In genomic region chr17:73595931-73596330, GRCh38 we compare ENCODE assay signal across 20 cellular contexts. TPM values are rescaled to one million over a fixed set of nuclear protein-coding genes. Genes with fewer than 3 reads are reported as not detected.
DNase-seq lines count a peak whose midpoint lies in the region; ATAC-seq and TF ChIP-seq lines count a peak whose summit lies in the region.
"Had no signal": no experiment of that assay in that cellular context is flagged by ENCODE, and none has a peak within 500 bp of the region (broad histone marks: within the 10 kb centered on the region; RNA-seq: fewer than 3 reads in every experiment).

No MANE protein-coding gene starts in this region.

- H3K4me3 Mint-ChIP-seq in memory B cell (no peak overlapping the region), type B pancreatic cell (no peak overlapping the region)
- H3K4me3 Mint-ChIP-seq: activated naive CD8-positive, alpha-beta T cell treated with anti-CD3 and anti-CD28 coated beads, Interleukin-2, amount 10 ng/mL, durations not matched to agents 7 days and 5 days; dendritic cell treated with granulocyte-macrophage colony-stimulating factor and Interleukin-4, amounts not matched to agents 40 ng/mL and 50 ng/mL, for 4 days had no signal

- H3K9me3 ChIP-seq in RWPE2 (ENCODE audit: severe bottlenecking): no peaks in the 10 kb centered on the region
- H3K9me3 ChIP-seq: esophagus squamous epithelium had no signal

- H3K4me1 Mint-ChIP-seq in memory B cell: peaks cover 57% of the 10 kb centered on the region
- peaks cover 26% of the 10 kb centered on the region for H3K4me1 Mint-ChIP-seq in type B pancreatic cell (ENCODE audit: unreplicated experiment)

- H3K36me3 Mint-ChIP-seq in memory B cell (peaks cover 4% of the 10 kb centered on the region), type B pancreatic cell (peaks cover 4% of the 10 kb centered on the region)
- H3K36me3 Mint-ChIP-seq: activated naive CD8-positive, alpha-beta T cell treated with anti-CD3 and anti-CD28 coated beads, Interleukin-2, amount 10 ng/mL, durations not matched to agents 7 days and 5 days had no signal

- H3K27me3 Mint-ChIP-seq in memory B cell (no peaks in the 10 kb centered on the region), type B pancreatic cell (peaks cover 3% of the 10 kb centered on the region)
- H3K27me3 Mint-ChIP-seq: activated naive CD8-positive, alpha-beta T cell treated with anti-CD3 and anti-CD28 coated beads, Interleukin-2, amount 10 ng/mL, durations not matched to agents 7 days and 5 days had no signal

- peak; percentile 54 for DNase-seq in Right ventricle myocardium inferior (ENCODE audit: missing footprints)
- no peak for DNase-seq in left ventricle myocardium superior
- no peak for DNase-seq in RWPE2 (ENCODE audit: low spot score)
- DNase-seq in memory B cell (ENCODE audit: low spot score in 2 of 2): no peak
- no peak for DNase-seq in type B pancreatic cell (ENCODE audit: extremely low spot score, unreplicated experiment)
- DNase-seq in activated CD8-positive, alpha-beta memory T cell treated with anti-CD3 and anti-CD28 coated beads, Interleukin-2, amount 50 U/mL, for 4 hours: no peak
- no peak for DNase-seq in SW480 (ENCODE audit: low spot score)
- DNase-seq: activated CD4-positive, CD25-positive, alpha-beta regulatory T cell; activated effector memory CD4-positive, alpha-beta T cell treated with Interleukin-2 at 50 U/mL for 16 hours; central memory CD4-positive, alpha-beta T cell; esophagus squamous epithelium; NCI-H446 treated with DMSO at 0.1 percent for 48 hours; OCI-M1; trophoblast cell had no signal

- ATAC-seq in Right ventricle myocardium inferior: peak; percentile 4
- ATAC-seq in left ventricle myocardium superior: no peak
- ATAC-seq in RWPE2 (ENCODE audit: low read depth): peak; percentile 48; the same call in 2 of the 3 replicates
- ATAC-seq in memory B cell (ENCODE audit: low read depth): no peak
- ATAC-seq in HG02588 (IDR thresholded peaks at IDR 0.05; ENCODE audit: unreplicated experiment): no peak

- no peaks in the 10 kb centered on the region for H3K9me3 Mint-ChIP-seq in memory B cell
- H3K9me3 Mint-ChIP-seq in type B pancreatic cell: no peaks in the 10 kb centered on the region
- H3K9me3 Mint-ChIP-seq: activated naive CD8-positive, alpha-beta T cell treated with anti-CD3 and anti-CD28 coated beads, Interleukin-2, amount 10 ng/mL, durations not matched to agents 7 days and 5 days; dendritic cell treated with granulocyte-macrophage colony-stimulating factor and Interleukin-4, amounts not matched to agents 40 ng/mL and 50 ng/mL, for 4 days had no signal

- H3K27me3 ChIP-seq in RWPE2 (ENCODE audit: insufficient read depth, poor library complexity, severe bottlenecking): no peaks in the 10 kb centered on the region

- TF ChIP-seq CTCF in RWPE2 (IDR thresholded peaks at IDR 0.05; ENCODE audit: poor library complexity, severe bottlenecking) (peak; percentile 12), type B pancreatic cell (conservative IDR thresholded peaks at IDR 0.05) (peak; percentile 4)

- peak overlapping the region; percentile 82 for H3K27ac Mint-ChIP-seq in memory B cell
- H3K27ac Mint-ChIP-seq in type B pancreatic cell: no peak overlapping the region
- H3K27ac Mint-ChIP-seq: dendritic cell treated with granulocyte-macrophage colony-stimulating factor and Interleukin-4, amounts not matched to agents 40 ng/mL and 50 ng/mL, for 4 days had no signal

- H3K4me3 ChIP-seq in RWPE2 (ENCODE audit: severe bottlenecking): no peak overlapping the region
- H3K4me3 ChIP-seq: esophagus squamous epithelium had no signal

- peaks cover 6% of the 10 kb centered on the region for H3K4me1 ChIP-seq in RWPE2 (ENCODE audit: insufficient read depth, poor library complexity, severe bottlenecking)

- no peak overlapping the region for H3K27ac ChIP-seq in RWPE2 (ENCODE audit: poor library complexity, severe bottlenecking)
- H3K27ac ChIP-seq: esophagus squamous epithelium had no signal

- intact Hi-C loops in Right ventricle myocardium inferior (cut with DNase I): no loop called here
- intact Hi-C loops in left ventricle myocardium superior (cut with micrococcal nuclease): no loop called here

- no peaks in the 10 kb centered on the region for H3K36me3 ChIP-seq in RWPE2 (ENCODE audit: low read depth)
- H3K36me3 ChIP-seq: esophagus squamous epithelium had no signal

RNA-seq across cellular contexts. Expression of gene SDK2, which starts 48.3 kb away (rescaled TPM):
- total RNA-seq in Right ventricle myocardium inferior (1.6 TPM), left ventricle myocardium superior (1.5 TPM), type B pancreatic cell (ENCODE audit: low replicate concordance) (4.6 and 47.3 TPM in 2 replicates)
- total RNA-seq: Calu3, LHCN-M2, myocyte had no signal

Comparison
In these comparisons a context has a peak if more than half of its experiments do, and no peak if none do; other contexts are left out.
1. ATAC-seq: peak in Right ventricle myocardium inferior (single experiment) and RWPE2 (single experiment); none in left ventricle myocardium superior (single experiment), memory B cell (single experiment) and HG02588 (single experiment).